Comparison of ENCODE assay signal across 17 cellular contexts in genomic region chr1:75275107-75275506, GRCh38.
DNase-seq lines count a peak whose midpoint lies in the region; FAIRE-seq and TF ChIP-seq lines count a peak whose summit lies in the region.
"Had no signal": no experiment of that assay in that cellular context is flagged by ENCODE, and none has a peak within 500 bp of the region (broad histone marks: within the 10 kb centered on the region; RNA-seq: fewer than 3 reads in every experiment).

No MANE protein-coding gene starts in this region.

- CTCF ChIA-PET in HEK293 (lab: Yijun Ruan, JAX), result interaction anchor here (0.5 to 3.8 kb wide), 4 partner anchors 9 to 355 kb away, joined by 3 to 26 read pairs (median 3); no protein-coding TSS in a partner anchor

- DNase-seq in NCI-H446 treated with DMSO at 0.1 percent for 48 hours (lab: John Stamatoyannopoulos, UW) (peak; percentile 17), astrocyte of the hippocampus (ENCODE audit: low read depth, low spot score) (peak; percentile 18), D721Med (ENCODE audit: insufficient read length, low spot score) (no peak), esophagus muscularis mucosa (ENCODE audit: extremely low spot score) (no peak), NOMO-1 treated with DMSO at 0.1 percent for 48 hours (lab: John Stamatoyannopoulos, UW; ENCODE audit: unreplicated experiment) (no peak)
- DNase-seq: C1 segment of cervical spinal cord; Calu3; CD4-positive, alpha-beta memory T cell; COR-L47; DMS153; DND-41; GOT3 had no signal

- H3K27me3 ChIP-seq in esophagus muscularis mucosa, result no peaks in the 10 kb centered on the region

- FAIRE-seq in D721Med (lab: Jason Lieb, UNC), result no peak
- FAIRE-seq: G401.6, GM12892, H54 had no signal

- H3K4me1 ChIP-seq in HEK293 (ENCODE audit: control insufficient read depth, insufficient read depth, low read length), result no peaks in the 10 kb centered on the region
- no peaks in the 10 kb centered on the region for H3K4me1 ChIP-seq in esophagus muscularis mucosa
- H3K4me1 ChIP-seq: HAP-1 had no signal

- peaks cover 0 to 32% of the 10 kb centered on the region in 2 experiments; a peak in 1 of 3 replicates for H3K36me3 ChIP-seq in HEK293 (ENCODE audit: control insufficient read depth in 2 of 2, insufficient read depth in 1 of 2, low read length in 2 of 2)
- H3K36me3 ChIP-seq in esophagus muscularis mucosa, result no peaks in the 10 kb centered on the region
- H3K36me3 ChIP-seq: HAP-1 had no signal

- no peak overlapping the region for H3K4me3 ChIP-seq in HEK293 (ENCODE audit: low read depth, low read length)
- H3K4me3 ChIP-seq in esophagus muscularis mucosa, result no peak overlapping the region
- H3K4me3 ChIP-seq: HAP-1 had no signal

- no peak overlapping the region for H3K27ac ChIP-seq in HEK293 (ENCODE audit: extremely low read depth, low read depth, low read length)
- no peak overlapping the region for H3K27ac ChIP-seq in esophagus muscularis mucosa (replicated peaks in 1 of 4)

- intact Hi-C loops in esophagus muscularis mucosa (cut with DNase I), result no loop called here

- H3K9me3 ChIP-seq in HEK293 (ENCODE audit: control insufficient read depth, insufficient read depth, low read depth, low read length), result no peaks in the 10 kb centered on the region
- H3K9me3 ChIP-seq in esophagus muscularis mucosa, result no peaks in the 10 kb centered on the region
- H3K9me3 ChIP-seq: HAP-1 had no signal

- no peak for TF ChIP-seq POLR2A in esophagus muscularis mucosa (IDR thresholded peaks at IDR 0.05; ENCODE audit: low read depth)

- TF ChIP-seq CTCF in HEK293 (tag by site-specific recombination; IDR thresholded peaks at IDR 0.05) (no peak), D721Med (IDR thresholded peaks at IDR 0.05; ENCODE audit: insufficient read depth, missing control alignments) (no peak), esophagus muscularis mucosa (IDR thresholded peaks at IDR 0.05) (no peak)

- TF ChIP-seq EP300 in esophagus muscularis mucosa (IDR thresholded peaks at IDR 0.05), result no peak

- POLR2A ChIA-PET in HEK293 (lab: Yijun Ruan, JAX), result no interaction called here

TF ChIP-seq in HEK293, 187 proteins besides CTCF, POLR2A, EP300 and RAD21:
- no peak for TF ChIP-seq ZNF37A (tag by site-specific recombination; IDR thresholded peaks at IDR 0.05)
- no peak for TF ChIP-seq HOXA7 (CRISPR knock-in tag; IDR thresholded peaks at IDR 0.05; ENCODE audit: borderline replicate concordance)
- no peak for TF ChIP-seq ZNF433 (tag by site-specific recombination; IDR thresholded peaks at IDR 0.05; ENCODE audit: low read depth)
- TF ChIP-seq, protein P1, sequence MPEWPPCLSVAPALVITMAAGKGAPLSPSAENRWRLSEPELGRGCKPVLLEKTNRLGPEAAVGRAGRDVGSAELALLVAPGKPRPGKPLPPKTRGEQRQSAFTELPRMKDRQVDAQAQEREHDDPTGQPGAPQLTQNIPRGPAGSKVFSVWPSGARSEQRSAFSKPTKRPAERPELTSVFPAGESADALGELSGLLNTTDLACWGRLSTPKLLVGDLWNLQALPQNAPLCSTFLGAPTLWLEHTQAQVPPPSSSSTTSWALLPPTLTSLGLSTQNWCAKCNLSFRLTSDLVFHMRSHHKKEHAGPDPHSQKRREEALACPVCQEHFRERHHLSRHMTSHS (tag by site-specific recombination; IDR thresholded peaks at IDR 0.05), result no peak
- no peak for TF ChIP-seq ZNF830 (tag by site-specific recombination; IDR thresholded peaks at IDR 0.05; ENCODE audit: low read depth)
- TF ChIP-seq, protein P2, sequence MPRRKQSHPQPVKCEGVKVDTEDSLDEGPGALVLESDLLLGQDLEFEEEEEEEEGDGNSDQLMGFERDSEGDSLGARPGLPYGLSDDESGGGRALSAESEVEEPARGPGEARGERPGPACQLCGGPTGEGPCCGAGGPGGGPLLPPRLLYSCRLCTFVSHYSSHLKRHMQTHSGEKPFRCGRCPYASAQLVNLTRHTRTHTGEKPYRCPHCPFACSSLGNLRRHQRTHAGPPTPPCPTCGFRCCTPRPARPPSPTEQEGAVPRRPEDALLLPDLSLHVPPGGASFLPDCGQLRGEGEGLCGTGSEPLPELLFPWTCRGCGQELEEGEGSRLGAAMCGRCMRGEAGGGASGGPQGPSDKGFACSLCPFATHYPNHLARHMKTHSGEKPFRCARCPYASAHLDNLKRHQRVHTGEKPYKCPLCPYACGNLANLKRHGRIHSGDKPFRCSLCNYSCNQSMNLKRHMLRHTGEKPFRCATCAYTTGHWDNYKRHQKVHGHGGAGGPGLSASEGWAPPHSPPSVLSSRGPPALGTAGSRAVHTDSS (tag by site-specific recombination; IDR thresholded peaks at IDR 0.05), result no peak
- TF ChIP-seq, protein P3, sequence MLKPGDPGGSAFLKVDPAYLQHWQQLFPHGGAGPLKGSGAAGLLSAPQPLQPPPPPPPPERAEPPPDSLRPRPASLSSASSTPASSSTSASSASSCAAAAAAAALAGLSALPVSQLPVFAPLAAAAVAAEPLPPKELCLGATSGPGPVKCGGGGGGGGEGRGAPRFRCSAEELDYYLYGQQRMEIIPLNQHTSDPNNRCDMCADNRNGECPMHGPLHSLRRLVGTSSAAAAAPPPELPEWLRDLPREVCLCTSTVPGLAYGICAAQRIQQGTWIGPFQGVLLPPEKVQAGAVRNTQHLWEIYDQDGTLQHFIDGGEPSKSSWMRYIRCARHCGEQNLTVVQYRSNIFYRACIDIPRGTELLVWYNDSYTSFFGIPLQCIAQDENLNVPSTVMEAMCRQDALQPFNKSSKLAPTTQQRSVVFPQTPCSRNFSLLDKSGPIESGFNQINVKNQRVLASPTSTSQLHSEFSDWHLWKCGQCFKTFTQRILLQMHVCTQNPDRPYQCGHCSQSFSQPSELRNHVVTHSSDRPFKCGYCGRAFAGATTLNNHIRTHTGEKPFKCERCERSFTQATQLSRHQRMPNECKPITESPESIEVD (tag by site-specific recombination; IDR thresholded peaks at IDR 0.05), result 0 out of 2 replicates have a peak, but pooled peaks have one; percentile 23
- no peak for TF ChIP-seq KLF7 (tag by site-specific recombination; IDR thresholded peaks at IDR 0.05; ENCODE audit: borderline replicate concordance)
- no peak for TF ChIP-seq ZNF112 (tag by site-specific recombination; IDR thresholded peaks at IDR 0.05)
- 0 out of 2 replicates have a peak, but pooled peaks have one; percentile 34 for TF ChIP-seq ATF2 (tag by site-specific recombination; IDR thresholded peaks at IDR 0.05; ENCODE audit: low read depth)
- TF ChIP-seq ZNF175 (tag by site-specific recombination; IDR thresholded peaks at IDR 0.05), result no peak
- TF ChIP-seq ZFP37 (tag by site-specific recombination; IDR thresholded peaks at IDR 0.05), result no peak

Comparison
In these comparisons a context has a peak if more than half of its experiments do, and no peak if none do; other contexts are left out.
1. DNase-seq: peak in NCI-H446 treated with DMSO at 0.1 percent for 48 hours (single experiment) and astrocyte of the hippocampus (single experiment); none in D721Med (single experiment), esophagus muscularis mucosa (single experiment) and NOMO-1 treated with DMSO at 0.1 percent for 48 hours (single experiment).